Comparison of ENCODE assay signal across 9 cellular contexts in genomic region chr1:230215049-230215448, GRCh38.
DNase-seq lines count a peak whose midpoint lies in the region; ATAC-seq and TF ChIP-seq lines count a peak whose summit lies in the region.
"Had no signal": no experiment of that assay in that cellular context is flagged by ENCODE, and none has a peak within 500 bp of the region (broad histone marks: within the 10 kb centered on the region; RNA-seq: fewer than 3 reads in every experiment).

No MANE protein-coding gene starts in this region.

- intact Hi-C loops in left lung (cut with DNase I): no loop called here
- intact Hi-C loops in upper lobe of right lung (cut with DNase I): no loop called here

- H3K4me1 ChIP-seq in left lung (peaks cover 15 to 44% of the 10 kb centered on the region in 2 donors), upper lobe of right lung (peaks cover 46% of the 10 kb centered on the region)

- no peaks in the 10 kb centered on the region for H3K27me3 ChIP-seq in left lung
- no peaks in the 10 kb centered on the region for H3K27me3 ChIP-seq in upper lobe of right lung

- no peaks in the 10 kb centered on the region for H3K36me3 ChIP-seq in left lung
- H3K36me3 ChIP-seq in upper lobe of right lung: no peaks in the 10 kb centered on the region

- DNase-seq in NCI-H748 (lab: John Stamatoyannopoulos, UW; ENCODE audit: unreplicated experiment) (peak; percentile 11), NCI-H748 treated with DMSO at 0.1 percent for 48 hours (lab: John Stamatoyannopoulos, UW) (no peak), caudate nucleus (lab: John Stamatoyannopoulos, UW) (peak in 35 of 61 donors; percentile 19 to 76 (median 41)), left lung (peak in 1 of 2 donors; percentile 63), upper lobe of right lung (no peak), COR-L47 (lab: John Stamatoyannopoulos, UW) (no peak)
- no peak for DNase-seq in stimulated activated naive CD4-positive, alpha-beta T cell treated with Interleukin-2 at 50 U/mL for 16 hours (lab: John Stamatoyannopoulos, UW)
- DNase-seq: CD4-positive, CD25-positive, alpha-beta regulatory T cell had no signal

- ATAC-seq in left lung (peak; percentile 83), upper lobe of right lung (peak; percentile 90), GM21390 (IDR thresholded peaks at IDR 0.05; ENCODE audit: unreplicated experiment) (no peak)

- H3K27ac ChIP-seq in caudate nucleus (ENCODE audit: low read depth, low read length): peak overlapping the region; percentile 11
- H3K27ac ChIP-seq in left lung: peak overlapping the region; percentile 10 to 26
- peak overlapping the region; percentile 25 for H3K27ac ChIP-seq in upper lobe of right lung

- H3K9me3 ChIP-seq in left lung (no peaks in the 10 kb centered on the region), upper lobe of right lung (no peaks in the 10 kb centered on the region)

- TF ChIP-seq CTCF in left lung (IDR thresholded peaks at IDR 0.05): peak; percentile 15 to 17
- peak; percentile 54 for TF ChIP-seq CTCF in upper lobe of right lung (IDR thresholded peaks at IDR 0.05)

- H3K4me3 ChIP-seq in left lung (no peak overlapping the region), upper lobe of right lung (no peak overlapping the region)

Comparison
In these comparisons a context has a peak if more than half of its experiments do, and no peak if none do; other contexts are left out.
1. DNase-seq: peak in NCI-H748 (single experiment) and caudate nucleus (35 of 61); none in NCI-H748 treated with DMSO at 0.1 percent for 48 hours (single experiment), upper lobe of right lung (single experiment), COR-L47 (single experiment) and stimulated activated naive CD4-positive, alpha-beta T cell treated with Interleukin-2 at 50 U/mL for 16 hours (single experiment).
2. Peak in every context shown above with its lines, with median percentiles within 50 percentile points of each other: H3K27ac ChIP-seq.